In genomic region chr7:590731-591551, GRCh38 we compare ENCODE assay signal across 17 cellular contexts.
DNase-seq lines count a peak whose midpoint lies in the region; ATAC-seq, FAIRE-seq and TF ChIP-seq lines count a peak whose summit lies in the region.
"Had no signal": no experiment of that assay in that cellular context is flagged by ENCODE, and none has a peak within 500 bp of the region (broad histone marks: within the 10 kb centered on the region; RNA-seq: fewer than 3 reads in every experiment).

No MANE protein-coding gene starts in this region.

- H3K27me3 ChIP-seq in BLaER1 (0 out of 2 replicates have a peak, but pooled peaks cover 6% of the 10 kb centered on the region), pancreas (no peaks in the 10 kb centered on the region), A673 (replicated peaks; ENCODE audit: insufficient read depth, low read depth, low read length, poor library complexity) (no peaks in the 10 kb centered on the region)
- H3K27me3 ChIP-seq: Peyer's patch had no signal

- BruUV-seq in A673 (replicated peaks; lab: Mats Ljungman, UMichigan): no TSS peak

- H3K4me1 ChIP-seq in BLaER1 (peaks cover 73% of the 10 kb centered on the region), pancreas (no peaks in the 10 kb centered on the region), A673 (ENCODE audit: insufficient read depth, low read length, poor library complexity, severe bottlenecking) (no peaks in the 10 kb centered on the region)
- H3K4me1 ChIP-seq: HAP-1 had no signal

- intact Hi-C loops in pancreas (cut with DNase I): no loop called here
- intact Hi-C loops in A673 (cut with micrococcal nuclease; ENCODE audit: unreplicated experiment): no loop called here

- WGBS in pancreas, 2 donors: 62 to 67% methylated on average over 45 of the region's 45 CpGs

- DNase-seq in RPMI7951 (ENCODE audit: low read depth) (peak; percentile 24), fibroblast of the aortic adventitia (ENCODE audit: low read depth) (peak; percentile 13), pancreas (peak in 2 of 6 donors; percentile 30 to 60), A673 (ENCODE audit: low spot score) (no peak), DMS153 (lab: John Stamatoyannopoulos, UW) (no peak), OCI-M1 (lab: John Stamatoyannopoulos, UW) (no peak)
- DNase-seq in stimulated activated CD4-positive, alpha-beta T cell treated with anti-CD3 and anti-CD28 coated beads, Interleukin-12 subunit alpha, Interleukin-12 subunit beta, amount 100 ng/mL, for 4 hours: no peak
- DNase-seq: activated B cell treated with CpG ODN at 0.5 μM for 24 hours; activated naive CD4-positive, alpha-beta T cell; KBM-7; NCI-H1694; NCI-H526; Peyer's patch; stimulated activated naive CD4-positive, alpha-beta T cell treated with Interleukin-2 at 50 U/mL for 16 hours had no signal

- H3K9ac ChIP-seq in BLaER1: peak overlapping the region; percentile 51

- POLR2A ChIA-PET in A673 (lab: Charles Lee; ENCODE audit: low non-redundant PET): no interaction called here

- CTCF ChIA-PET in A673 (lab: Charles Lee): no interaction called here

- peak overlapping the region; percentile 41 for H3K4me3 ChIP-seq in BLaER1
- H3K4me3 ChIP-seq in fibroblast of the aortic adventitia (ENCODE audit: low read depth, low read length): no peak overlapping the region
- H3K4me3 ChIP-seq in pancreas: no peak overlapping the region
- no peak overlapping the region for H3K4me3 ChIP-seq in A673 (ENCODE audit: low read depth, low read length, poor library complexity, severe bottlenecking)
- H3K4me3 ChIP-seq: HAP-1, Peyer's patch had no signal

- H3K27ac ChIP-seq in BLaER1: peak overlapping the region; percentile 93
- no peak overlapping the region for H3K27ac ChIP-seq in pancreas
- H3K27ac ChIP-seq in A673 (ENCODE audit: low read depth, low read length, poor library complexity, severe bottlenecking): no peak overlapping the region

- H3K9me3 ChIP-seq in BLaER1: peaks cover 45% of the 10 kb centered on the region
- no peaks in the 10 kb centered on the region for H3K9me3 ChIP-seq in pancreas
- H3K9me3 ChIP-seq in A673 (ENCODE audit: low read depth, low read length, poor library complexity, severe bottlenecking): no peaks in the 10 kb centered on the region
- H3K9me3 ChIP-seq: HAP-1 had no signal

- no peak for TF ChIP-seq CTCF in fibroblast of the aortic adventitia (IDR thresholded peaks at IDR 0.05; ENCODE audit: insufficient read depth, low read length)
- no peak for TF ChIP-seq CTCF in pancreas (IDR thresholded peaks at IDR 0.05)
- TF ChIP-seq CTCF in A673 (conservative IDR thresholded peaks at IDR 0.05; ENCODE audit: low read depth, low read length): no peak

- no peaks in the 10 kb centered on the region for H4K20me1 ChIP-seq in BLaER1

- FAIRE-seq in pancreas (lab: Jason Lieb, UNC): no peak
- FAIRE-seq: keratinocyte had no signal

- peak in 3 of 4 donors; percentile 35 to 60 (median 47) for ATAC-seq in pancreas

- H3K36me3 ChIP-seq in BLaER1 (peaks cover 21% of the 10 kb centered on the region), pancreas (no peaks in the 10 kb centered on the region), A673 (ENCODE audit: insufficient read depth, low read length, poor library complexity, severe bottlenecking) (no peaks in the 10 kb centered on the region)
- H3K36me3 ChIP-seq: HAP-1 had no signal

- H3K4me2 ChIP-seq in BLaER1: peak overlapping the region; percentile 99

Comparison
In these comparisons a context has a peak if more than half of its experiments do, and no peak if none do; other contexts are left out.
1. DNase-seq: peak in RPMI7951 (single experiment) and fibroblast of the aortic adventitia (single experiment); none in stimulated activated CD4-positive, alpha-beta T cell treated with anti-CD3 and anti-CD28 coated beads, Interleukin-12 subunit alpha, Interleukin-12 subunit beta, amount 100 ng/mL, for 4 hours (single experiment), A673 (single experiment), DMS153 (single experiment) and OCI-M1 (single experiment).